ENCODE assay signal across 35 cellular contexts in genomic region chr20:62466071-62466760, GRCh38. TPM values are rescaled to one million over a fixed set of nuclear protein-coding genes. Genes with fewer than 3 reads are reported as not detected.
"Had no signal": no experiment of that assay in that cellular context is flagged by ENCODE, and none has a peak within 500 bp of the region (broad histone marks: within the 10 kb centered on the region; RNA-seq: fewer than 3 reads in every experiment).

No MANE protein-coding gene starts in this region.

- DNase-seq: activated CD4-positive, alpha-beta T cell treated with anti-CD3 and anti-CD28 coated beads, Interleukin-2, amount 10 ng/mL, durations not matched to agents 24 days and 14 days; activated CD4-positive, alpha-beta T cell treated with anti-CD3 and anti-CD28 coated beads, Interleukin-2, amount 50 U/mL, for 4 hours; activated CD8-positive, alpha-beta T cell treated with anti-CD3 and anti-CD28 coated beads for 36 hours; activated effector memory CD4-positive, alpha-beta T cell treated with anti-CD3 and anti-CD28 coated beads, Interleukin-2, amount 50 U/mL, for 16 hours; activated naive CD4-positive, alpha-beta T cell; activated naive CD8-positive, alpha-beta T cell treated with anti-CD3 and anti-CD28 coated beads, Interleukin-2, amount 10 ng/mL, durations not matched to agents 7 days and 5 days; activated T-cell treated with anti-CD3 and anti-CD28 coated beads, Interleukin-2, amount 50 U/mL, for 1 hour; activated T-cell treated with anti-CD3 and anti-CD28 coated beads, Interleukin-2, amount 50 U/mL, for 72 hours; amygdala; Kasumi-1; KG1; MG63; NCI-H1048; NCI-H1105 treated with DMSO at 0.1 percent for 48 hours; NCI-H1436; NCI-H1694; NCI-H1930; NCI-H2081 treated with DMSO at 0.1 percent for 48 hours; NCI-H226; NCI-H446 treated with DMSO at 0.1 percent for 48 hours; NCI-H524; NCI-H69; NCI-H82; PC-9; SHP77; SJCRH30 had no signal

- ATAC-seq: activated CD8-positive, alpha-beta T cell treated with anti-CD3 and anti-CD28 coated beads for 36 hours; activated T-cell treated with anti-CD3 and anti-CD28 coated beads, Interleukin-2, amount 50 U/mL, for 72 hours; activated T-helper 17 cell treated with anti-CD3 and anti-CD28 coated beads, Interleukin-2, amount 50 U/mL, for 72 hours had no signal

- H3K27ac Mint-ChIP-seq: activated CD4-positive, alpha-beta T cell treated with anti-CD3 and anti-CD28 coated beads, Interleukin-2, amount 10 ng/mL, durations not matched to agents 24 days and 14 days; activated CD8-positive, alpha-beta T cell treated with anti-CD3 and anti-CD28 coated beads for 36 hours; activated naive CD4-positive, alpha-beta T cell treated with anti-CD3 and anti-CD28 coated beads, Interleukin-2, amount 50 U/mL, for 24 hours; activated naive CD8-positive, alpha-beta T cell treated with anti-CD3 and anti-CD28 coated beads, Interleukin-2, amount 10 ng/mL, durations not matched to agents 7 days and 5 days; activated T-cell treated with anti-CD3 and anti-CD28 coated beads, Interleukin-2, amount 50 U/mL, for 72 hours; activated T-helper 17 cell treated with anti-CD3 and anti-CD28 coated beads, Interleukin-2, amount 50 U/mL, for 72 hours had no signal

- H3K9me3 ChIP-seq: ascending aorta, MG63, SJCRH30 had no signal

- H3K36me3 Mint-ChIP-seq: activated naive CD4-positive, alpha-beta T cell treated with anti-CD3 and anti-CD28 coated beads, Interleukin-2, amount 50 U/mL, for 24 hours; activated naive CD8-positive, alpha-beta T cell treated with anti-CD3 and anti-CD28 coated beads, Interleukin-2, amount 10 ng/mL, durations not matched to agents 7 days and 5 days had no signal

- H3K27ac ChIP-seq: ascending aorta, PC-9, SJCRH30, SK-N-MC had no signal

- H3K36me3 ChIP-seq: ascending aorta, MG63, SJCRH30 had no signal

- H3K4me3 Mint-ChIP-seq: activated CD4-positive, alpha-beta T cell treated with anti-CD3 and anti-CD28 coated beads, Interleukin-2, amount 10 ng/mL, durations not matched to agents 24 days and 14 days; activated CD8-positive, alpha-beta T cell treated with anti-CD3 and anti-CD28 coated beads for 36 hours; activated naive CD4-positive, alpha-beta T cell treated with anti-CD3 and anti-CD28 coated beads, Interleukin-2, amount 50 U/mL, for 24 hours; activated naive CD8-positive, alpha-beta T cell treated with anti-CD3 and anti-CD28 coated beads, Interleukin-2, amount 10 ng/mL, durations not matched to agents 7 days and 5 days; activated T-cell treated with anti-CD3 and anti-CD28 coated beads, Interleukin-2, amount 50 U/mL, for 72 hours; activated T-helper 17 cell treated with anti-CD3 and anti-CD28 coated beads, Interleukin-2, amount 50 U/mL, for 72 hours had no signal

- H3K4me1 Mint-ChIP-seq: activated CD4-positive, alpha-beta T cell treated with anti-CD3 and anti-CD28 coated beads, Interleukin-2, amount 10 ng/mL, durations not matched to agents 24 days and 14 days; activated naive CD4-positive, alpha-beta T cell treated with anti-CD3 and anti-CD28 coated beads, Interleukin-2, amount 50 U/mL, for 24 hours; activated naive CD8-positive, alpha-beta T cell treated with anti-CD3 and anti-CD28 coated beads, Interleukin-2, amount 10 ng/mL, durations not matched to agents 7 days and 5 days; activated T-helper 17 cell treated with anti-CD3 and anti-CD28 coated beads, Interleukin-2, amount 50 U/mL, for 72 hours had no signal

- H3K4me2 ChIP-seq: PC-9 had no signal

- H3K4me3 ChIP-seq: ascending aorta, cardiac muscle cell, MG63, PC-9, SJCRH30, SK-N-MC had no signal

- H3K9me3 Mint-ChIP-seq: activated CD4-positive, alpha-beta T cell treated with anti-CD3 and anti-CD28 coated beads, Interleukin-2, amount 10 ng/mL, durations not matched to agents 24 days and 14 days; activated CD8-positive, alpha-beta T cell treated with anti-CD3 and anti-CD28 coated beads for 36 hours; activated naive CD4-positive, alpha-beta T cell treated with anti-CD3 and anti-CD28 coated beads, Interleukin-2, amount 50 U/mL, for 24 hours; activated naive CD8-positive, alpha-beta T cell treated with anti-CD3 and anti-CD28 coated beads, Interleukin-2, amount 10 ng/mL, durations not matched to agents 7 days and 5 days; activated T-cell treated with anti-CD3 and anti-CD28 coated beads, Interleukin-2, amount 50 U/mL, for 72 hours; activated T-helper 17 cell treated with anti-CD3 and anti-CD28 coated beads, Interleukin-2, amount 50 U/mL, for 72 hours had no signal

- H3K27me3 ChIP-seq: ascending aorta, cardiac muscle cell, MG63 had no signal

- H3K4me1 ChIP-seq: ascending aorta, SJCRH30 had no signal

- H2AFZ ChIP-seq: PC-9 had no signal

RNA-seq across cellular contexts. Expression of gene GATA5, which starts 9.6 kb away (rescaled TPM):
- total RNA-seq: activated CD4-positive, alpha-beta T cell treated with anti-CD3 and anti-CD28 coated beads, Interleukin-2, amount 10 ng/mL, durations not matched to agents 24 days and 14 days; activated CD8-positive, alpha-beta memory T cell treated with anti-CD3 and anti-CD28 coated beads for 36 hours; activated CD8-positive, alpha-beta T cell treated with anti-CD3 and anti-CD28 coated beads for 36 hours; activated naive CD8-positive, alpha-beta T cell treated with anti-CD3 and anti-CD28 coated beads, Interleukin-2, amount 10 ng/mL, durations not matched to agents 7 days and 5 days; activated T-cell treated with anti-CD3 and anti-CD28 coated beads, Interleukin-2, amount 50 U/mL, for 72 hours; activated T-helper 17 cell treated with anti-CD3 and anti-CD28 coated beads, Interleukin-2, amount 50 U/mL, for 72 hours; ascending aorta; OCI-LY7; SJCRH30; T-helper 1 cell treated with Interleukin-12 subunit alpha and Interleukin-12 subunit beta and Interleukin-4 antibody, amounts not matched to agents 30 ng/mL and 1 ng/mL, for 36 hours; T-helper 2 cell treated with Interferon-gamma antibody and Interleukin-4, amounts not matched to agents 100 ng/mL and 5 ng/mL, for 36 hours had no signal

RNA-seq across cellular contexts. Expression of gene RBBP8NL, which starts 38.9 kb away (rescaled TPM):
- total RNA-seq: activated CD4-positive, alpha-beta T cell treated with anti-CD3 and anti-CD28 coated beads, Interleukin-2, amount 10 ng/mL, durations not matched to agents 24 days and 14 days; activated CD8-positive, alpha-beta memory T cell treated with anti-CD3 and anti-CD28 coated beads for 36 hours; activated CD8-positive, alpha-beta T cell treated with anti-CD3 and anti-CD28 coated beads for 36 hours; activated naive CD8-positive, alpha-beta T cell treated with anti-CD3 and anti-CD28 coated beads, Interleukin-2, amount 10 ng/mL, durations not matched to agents 7 days and 5 days; activated T-cell treated with anti-CD3 and anti-CD28 coated beads, Interleukin-2, amount 50 U/mL, for 72 hours; activated T-helper 17 cell treated with anti-CD3 and anti-CD28 coated beads, Interleukin-2, amount 50 U/mL, for 72 hours; ascending aorta; cardiac muscle cell; OCI-LY7; SJCRH30; T-helper 1 cell treated with Interleukin-12 subunit alpha and Interleukin-12 subunit beta and Interleukin-4 antibody, amounts not matched to agents 30 ng/mL and 1 ng/mL, for 36 hours; T-helper 2 cell treated with Interferon-gamma antibody and Interleukin-4, amounts not matched to agents 100 ng/mL and 5 ng/mL, for 36 hours had no signal
- polyA plus RNA-seq: cardiac muscle cell had no signal
